10 cellular contexts compared by ENCODE assay signal in genomic region chr7:44375236-44375699, GRCh38.
DNase-seq lines count a peak whose midpoint lies in the region; ATAC-seq and TF ChIP-seq lines count a peak whose summit lies in the region.
"Had no signal": no experiment of that assay in that cellular context is flagged by ENCODE, and none has a peak within 500 bp of the region (broad histone marks: within the 10 kb centered on the region; RNA-seq: fewer than 3 reads in every experiment).

No MANE protein-coding gene starts in this region.

- no peaks in the 10 kb centered on the region for H3K79me2 ChIP-seq in MM.1S (ENCODE audit: low read length)

- no peaks in the 10 kb centered on the region for H4K20me1 ChIP-seq in MM.1S (ENCODE audit: insufficient read depth, low read length)

- H3K9ac ChIP-seq in MM.1S (ENCODE audit: low read length) = no peak overlapping the region

- H3K9me3 ChIP-seq in MM.1S (replicated peaks; ENCODE audit: insufficient read depth, low read length) = no peaks in the 10 kb centered on the region

- no peak overlapping the region for H3K4me3 Mint-ChIP-seq in nephron progenitor cell
- H3K4me3 Mint-ChIP-seq: central memory CD8-positive, alpha-beta T cell had no signal

- peaks cover 29% of the 10 kb centered on the region for H3K27me3 Mint-ChIP-seq in nephron progenitor cell (ENCODE audit: low read depth, poor library complexity)

- no peaks in the 10 kb centered on the region for H3K36me3 ChIP-seq in GM06990 (ENCODE audit: control insufficient read depth, insufficient read depth, low read length)
- H3K36me3 ChIP-seq in MM.1S (replicated peaks; ENCODE audit: insufficient read depth, low read length) = no peaks in the 10 kb centered on the region

- H3K4me2 ChIP-seq in MM.1S (ENCODE audit: low read depth, low read length) = no peak overlapping the region

- no peaks in the 10 kb centered on the region for H3K4me1 Mint-ChIP-seq in nephron progenitor cell

- no peak overlapping the region for H3K27ac ChIP-seq in MM.1S (ENCODE audit: low read length)

- TF ChIP-seq CTCF in GM06990 (IDR thresholded peaks at IDR 0.05; ENCODE audit: insufficient read depth, low read length, poor library complexity, severe bottlenecking) (peak; percentile 30), MM.1S (IDR thresholded peaks at IDR 0.05; ENCODE audit: low read length) (peak; percentile 25), nephron progenitor cell (IDR thresholded peaks at IDR 0.05) (no peak)

- H3K27me3 ChIP-seq in GM06990 (replicated peaks; ENCODE audit: control insufficient read depth, insufficient read depth, low read length) = no peaks in the 10 kb centered on the region
- H3K27me3 ChIP-seq in MM.1S (replicated peaks; ENCODE audit: insufficient read depth, low read length) = no peaks in the 10 kb centered on the region

- no peak for DNase-seq in GM06990 (ENCODE audit: extremely low read depth, insufficient read length)
- no peak for DNase-seq in MM.1S
- peak; percentile 60 for DNase-seq in ecto neural progenitor cell (ENCODE audit: low spot score)
- peak; percentile 19 for DNase-seq in nephron progenitor cell
- DNase-seq in SW480 (ENCODE audit: low spot score) = no peak
- no peak for DNase-seq in HUDEP-2 (lab: John Stamatoyannopoulos, UW; ENCODE audit: unreplicated experiment in 76 of 76)
- DNase-seq in stimulated activated CD8-positive, alpha-beta memory T cell treated with anti-CD3 and anti-CD28 coated beads, Interleukin-4, amount 100 ng/mL, for 48 hours = no peak
- DNase-seq: activated CD8-positive, alpha-beta memory T cell treated with anti-CD3 and anti-CD28 coated beads for 24 hours had no signal

- no peaks in the 10 kb centered on the region for H3K9me3 Mint-ChIP-seq in nephron progenitor cell
- H3K9me3 Mint-ChIP-seq: central memory CD8-positive, alpha-beta T cell had no signal

- no peak for ATAC-seq in GM21723 (IDR thresholded peaks at IDR 0.05; ENCODE audit: unreplicated experiment)

- no peak overlapping the region for H2AFZ ChIP-seq in MM.1S (ENCODE audit: low read length)

- H3F3A ChIP-seq in MM.1S (ENCODE audit: insufficient read depth, low read length) = 0 out of 2 replicates have a peak, but pooled peaks cover 3% of the 10 kb centered on the region

- H3K27ac Mint-ChIP-seq in nephron progenitor cell = no peak overlapping the region

- H3K36me3 Mint-ChIP-seq in nephron progenitor cell (ENCODE audit: low read depth) = no peaks in the 10 kb centered on the region

- H3K9me2 ChIP-seq in MM.1S (replicated peaks; ENCODE audit: insufficient read depth, low read length) = no peaks in the 10 kb centered on the region

- H3K4me1 ChIP-seq in MM.1S (ENCODE audit: low read length) = peaks cover 2% of the 10 kb centered on the region

- H3K4me3 ChIP-seq in GM06990 (replicated peaks; ENCODE audit: low read depth, low read length) (no peak overlapping the region), MM.1S (ENCODE audit: low read length) (no peak overlapping the region)

Comparison
In these comparisons a context has a peak if more than half of its experiments do, and no peak if none do; other contexts are left out.
1. DNase-seq: peak in ecto neural progenitor cell (single experiment) and nephron progenitor cell (single experiment); none in GM06990 (single experiment), MM.1S (single experiment), SW480 (single experiment), HUDEP-2 (0 of 76) and stimulated activated CD8-positive, alpha-beta memory T cell treated with anti-CD3 and anti-CD28 coated beads, Interleukin-4, amount 100 ng/mL, for 48 hours (single experiment).